In the genomic region with DNA sequence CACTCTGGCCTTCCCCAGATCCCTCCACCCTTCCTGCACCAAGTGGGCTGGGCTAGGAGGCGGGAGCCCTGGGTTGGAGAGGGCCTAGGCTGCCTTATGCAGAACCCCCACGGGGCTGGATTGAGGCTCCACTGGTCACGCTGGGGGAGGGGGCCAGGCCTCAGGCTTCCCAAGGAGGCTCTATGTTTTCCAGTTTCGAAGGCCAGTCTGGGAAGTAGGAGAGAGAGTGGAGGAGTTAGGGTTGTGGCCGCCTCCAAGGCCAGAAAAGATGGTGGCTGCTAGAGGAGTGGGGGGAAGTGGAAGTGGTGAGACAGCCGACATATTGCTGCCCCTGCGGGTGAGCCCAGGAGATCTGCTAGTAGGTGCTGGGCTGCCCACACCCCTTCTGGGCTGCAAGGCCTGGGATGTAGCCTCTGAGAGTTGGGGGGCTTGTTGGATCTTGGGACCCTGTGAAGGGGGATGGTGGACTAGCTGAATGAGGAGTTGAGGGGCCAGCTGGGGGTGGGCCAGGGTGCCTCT, we compare ENCODE assay signal across 8 cellular contexts. TPM values are rescaled to one million over a fixed set of nuclear protein-coding genes. Genes with fewer than 3 reads are reported as not detected.
DNase-seq lines count a peak whose midpoint lies in the region; ATAC-seq and TF ChIP-seq lines count a peak whose summit lies in the region.

No MANE protein-coding gene starts in this region.

- no peak for TF ChIP-seq CTCF in GM10266 (IDR thresholded peaks at IDR 0.05; ENCODE audit: control insufficient read depth, insufficient read depth, low read depth, missing control alignments)

- H3K36me3 ChIP-seq in mucosa of stomach (ENCODE audit: control insufficient read depth, insufficient read depth, low read length), result no peaks in the 10 kb centered on the region

- no peak for ATAC-seq in T-helper 17 cell

- DNase-seq in stimulated activated CD4-positive, alpha-beta T cell treated with anti-CD3 and anti-CD28 coated beads, Interleukin-15, amount 100 ng/mL, for 24 hours, result peak; percentile 50
- no peak for DNase-seq in stimulated activated CD4-positive, alpha-beta T cell treated with anti-CD3 and anti-CD28 coated beads, Interleukin-12 subunit alpha, Interleukin-12 subunit beta, amount 100 ng/mL, for 4 hours
- DNase-seq in T-helper 17 cell (no peak), NCI-H1436 treated with DMSO at 0.1 percent for 48 hours (lab: John Stamatoyannopoulos, UW) (no peak), GM10266 (ENCODE audit: extremely low spot score) (no peak), T-helper 9 cell (no peak)
- peak; percentile 15 for DNase-seq in effector CD8-positive, alpha-beta T cell (lab: John Stamatoyannopoulos, UW)

- no peaks in the 10 kb centered on the region for H3K9me3 ChIP-seq in T-helper 17 cell (ENCODE audit: control insufficient read depth, low read length, poor library complexity, severe bottlenecking)
- no peaks in the 10 kb centered on the region for H3K9me3 ChIP-seq in mucosa of stomach (ENCODE audit: control insufficient read depth, low read length)

- peak overlapping the region; percentile 87 for H3K4me3 ChIP-seq in mucosa of stomach (ENCODE audit: low read length)

- H3K36me3 Mint-ChIP-seq in T-helper 17 cell (ENCODE audit: low read depth), result peaks cover 7% of the 10 kb centered on the region

- H3K27me3 ChIP-seq in mucosa of stomach (ENCODE audit: control insufficient read depth, insufficient read depth, low read length), result peaks cover 12% of the 10 kb centered on the region

- peak overlapping the region; percentile 95 for H3K27ac Mint-ChIP-seq in T-helper 17 cell

- H3K4me1 Mint-ChIP-seq in T-helper 17 cell, result peaks cover 42% of the 10 kb centered on the region

- peak overlapping the region; percentile 99 for H3K4me3 Mint-ChIP-seq in T-helper 17 cell

- peaks cover 65% of the 10 kb centered on the region for H3K4me1 ChIP-seq in mucosa of stomach (ENCODE audit: control insufficient read depth, insufficient read depth, low read length)

- no peaks in the 10 kb centered on the region for H3K27me3 Mint-ChIP-seq in T-helper 17 cell

- peak overlapping the region; percentile 78 for H3K9ac ChIP-seq in mucosa of stomach (ENCODE audit: low read length)

RNA-seq across cellular contexts. Expression of a gene that starts 1.2 kb away (rescaled TPM):
- total RNA-seq in T-helper 17 cell, result 100 to 1,000 TPM; 266 to 288 TPM

RNA-seq across cellular contexts. Expression of a gene that starts 31.8 kb away (rescaled TPM):
- total RNA-seq in T-helper 17 cell, result 1 to 10 TPM; 1.7 to 1.8 TPM

RNA-seq across cellular contexts. Expression of a gene that starts 32.1 kb away (rescaled TPM):
- under 1 TPM in 1 of 2 donors, not detected in 1; 0.78 TPM for total RNA-seq in T-helper 17 cell

RNA-seq across cellular contexts. Expression of a gene that starts 41.7 kb away (rescaled TPM):
- not detected for total RNA-seq in T-helper 17 cell

RNA-seq across cellular contexts. Expression of a gene that starts 45.8 kb away (rescaled TPM):
- under 1 TPM in 1 of 2 donors, not detected in 1; 0.10 TPM for total RNA-seq in T-helper 17 cell

Comparison
In these comparisons a context has a peak if more than half of its experiments do, and no peak if none do; other contexts are left out.
1. DNase-seq: peak in stimulated activated CD4-positive, alpha-beta T cell treated with anti-CD3 and anti-CD28 coated beads, Interleukin-15, amount 100 ng/mL, for 24 hours (single experiment) and effector CD8-positive, alpha-beta T cell (single experiment); none in stimulated activated CD4-positive, alpha-beta T cell treated with anti-CD3 and anti-CD28 coated beads, Interleukin-12 subunit alpha, Interleukin-12 subunit beta, amount 100 ng/mL, for 4 hours (single experiment), T-helper 17 cell (0 of 3), NCI-H1436 treated with DMSO at 0.1 percent for 48 hours (single experiment), GM10266 (single experiment) and T-helper 9 cell (single experiment).